Comparison of ENCODE assay signal across 34 cellular contexts in genomic region chr9:119313846-119314245, GRCh38. TPM values are rescaled to one million over a fixed set of nuclear protein-coding genes. Genes with fewer than 3 reads are reported as not detected.
"Had no signal": no experiment of that assay in that cellular context is flagged by ENCODE, and none has a peak within 500 bp of the region (broad histone marks: within the 10 kb centered on the region; RNA-seq: fewer than 3 reads in every experiment).

No MANE protein-coding gene starts in this region.

- H3K27ac ChIP-seq: KMS-11 had no signal

- DNase-seq: Karpas-422, Kasumi-1, MG63, MM.1S, MV-4-11, NCI-H1048, NCI-H1092, NCI-H1092 treated with DMSO at 0.1 percent for 48 hours, NCI-H1105, NCI-H1105 treated with DMSO at 0.1 percent for 48 hours, NCI-H1417 treated with DMSO at 0.1 percent for 48 hours, NCI-H1436, NCI-H1436 treated with DMSO at 0.1 percent for 48 hours, NCI-H146, NCI-H1694, NCI-H1694 treated with DMSO at 0.1 percent for 48 hours, NCI-H187, NCI-H187 treated with DMSO at 0.1 percent for 48 hours, NCI-H1930, NCI-H2029, NCI-H2029 treated with DMSO at 0.1 percent for 48 hours, NCI-H2081, NCI-H2081 treated with DMSO at 0.1 percent for 48 hours, NCI-H2107, NCI-H2171, NCI-H2171 treated with DMSO at 0.1 percent for 48 hours, NCI-H2227 treated with DMSO at 0.1 percent for 48 hours, NCI-H226, NCI-H345, NCI-H446, NCI-H446 treated with DMSO at 0.1 percent for 48 hours, NCI-H510A had no signal

- H3K27me3 ChIP-seq: MG63 had no signal

- H3K4me3 ChIP-seq: MG63 had no signal

- H3K9ac ChIP-seq: KMS-11 had no signal

- H3K9me3 ChIP-seq: MG63 had no signal

- H3K36me3 ChIP-seq: MG63 had no signal

- H3K4me2 ChIP-seq: KMS-11 had no signal

RNA-seq across cellular contexts. Expression of gene BRINP1, which starts 55.4 kb away (rescaled TPM):
- total RNA-seq: MCF 10A had no signal
